17 cellular contexts compared by ENCODE assay signal in the genomic region with DNA sequence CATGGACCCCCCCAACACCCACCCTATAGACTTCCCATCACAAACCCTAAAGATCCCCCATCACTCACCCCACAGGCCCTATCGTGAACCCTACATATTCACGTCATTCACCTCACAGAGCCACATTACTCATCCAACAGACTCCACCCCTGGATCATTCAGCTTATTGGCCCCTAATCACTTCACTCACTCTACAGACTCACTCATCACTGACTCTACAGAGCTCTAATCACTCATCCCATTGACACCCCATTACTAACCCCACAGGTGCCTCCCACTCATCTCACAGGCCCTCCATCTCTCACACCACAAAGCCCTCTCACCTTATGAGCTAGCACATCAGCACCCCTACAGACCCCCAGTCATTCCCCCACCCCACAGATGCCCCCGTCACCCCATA. TPM values are rescaled to one million over a fixed set of nuclear protein-coding genes. Genes with fewer than 3 reads are reported as not detected.
DNase-seq lines count a peak whose midpoint lies in the region; ATAC-seq, FAIRE-seq and TF ChIP-seq lines count a peak whose summit lies in the region.
"Had no signal": no experiment of that assay in that cellular context is flagged by ENCODE, and none has a peak within 500 bp of the region (broad histone marks: within the 10 kb centered on the region; RNA-seq: fewer than 3 reads in every experiment).

No MANE protein-coding gene starts in this region.

- H2AFZ ChIP-seq in GM12878 (ENCODE audit: control insufficient read depth, low read depth, low read length) (no peak overlapping the region), osteoblast (ENCODE audit: low read length) (no peak overlapping the region)

- POLR2A ChIA-PET in GM12878 (lab: Charles Lee), result no interaction called here

- no peak for FAIRE-seq in GM12878 (lab: Jason Lieb, UNC)
- FAIRE-seq: K562 had no signal

- H3K9ac ChIP-seq in GM12878 (ENCODE audit: control insufficient read depth, insufficient read depth, low read length), result no peak overlapping the region

- TF ChIP-seq CTCF in GM12878 (IDR thresholded peaks at IDR 0.05 in 2 of 3, conservative IDR thresholded peaks at IDR 0.05 in 1 of 3; ENCODE audit: control insufficient read depth in 2 of 3, extremely low read depth in 1 of 3, insufficient read depth in 1 of 3, low read depth in 3 of 3, low read length in 3 of 3), result no peak
- no peak for TF ChIP-seq CTCF in osteoblast (IDR thresholded peaks at IDR 0.05; ENCODE audit: extremely low read depth, low read depth, low read length)

- no peaks in the 10 kb centered on the region for H3K9me3 ChIP-seq in GM12878 (replicated peaks; ENCODE audit: control insufficient read depth, insufficient read depth, low read length)
- no peaks in the 10 kb centered on the region for H3K9me3 ChIP-seq in osteoblast (ENCODE audit: low read depth, low read length)

- peaks cover 0 to 1% of the 10 kb centered on the region in 2 experiments; a peak in 3 of 4 replicates for H3K36me3 ChIP-seq in GM12878 (ENCODE audit: control insufficient read depth in 2 of 2, insufficient read depth in 2 of 2, low read length in 1 of 2)
- no peaks in the 10 kb centered on the region for H3K36me3 ChIP-seq in osteoblast (ENCODE audit: insufficient read depth, low read length)

- peak; percentile 30 to 54 for ATAC-seq in activated naive CD4-positive, alpha-beta T cell treated with anti-CD3 and anti-CD28 coated beads, Interleukin-2, amount 50 U/mL, for 72 hours
- ATAC-seq in GM12878 (no peak), HG03378 (IDR thresholded peaks at IDR 0.05; ENCODE audit: unreplicated experiment) (no peak)
- ATAC-seq: K562 had no signal

- H3K79me2 ChIP-seq in GM12878 (ENCODE audit: control insufficient read depth, insufficient read depth, low read length), result no peaks in the 10 kb centered on the region
- H3K79me2 ChIP-seq in osteoblast (ENCODE audit: insufficient read depth, low read length), result no peaks in the 10 kb centered on the region

- DNase-seq in NCI-H82 (lab: John Stamatoyannopoulos, UW) (peak; percentile 6), NCI-H82 treated with DMSO at 0.1 percent for 48 hours (lab: John Stamatoyannopoulos, UW; ENCODE audit: unreplicated experiment) (no peak), GM12878 (ENCODE audit: low read depth, low spot score) (no peak), osteoblast (ENCODE audit: insufficient read length, low spot score, missing footprints) (peak; percentile 30), T-helper 9 cell (no peak)
- DNase-seq in activated naive CD4-positive, alpha-beta T cell treated with anti-CD3 and anti-CD28 coated beads, Interleukin-2, amount 50 U/mL, for 72 hours (ENCODE audit: low spot score in 2 of 2), result no peak
- no peak for DNase-seq in activated naive CD4-positive, alpha-beta T cell treated with anti-CD3 and anti-CD28 coated beads, Interleukin-2, amount 50 U/mL, for 16 hours
- DNase-seq: AML-193, DND-41, NCI-H1105 treated with DMSO at 0.1 percent for 48 hours, NCI-H1694 treated with DMSO at 0.1 percent for 48 hours, NCI-H510A treated with DMSO at 0.1 percent for 48 hours, NCI-H774 had no signal

- no peak overlapping the region for H3K27ac ChIP-seq in GM12878 (ENCODE audit: control insufficient read depth, insufficient read depth)
- no peak overlapping the region for H3K27ac ChIP-seq in osteoblast (ENCODE audit: low read depth, low read length)
- H3K27ac ChIP-seq: 22Rv1, C4-2B had no signal

- SMC1A ChIA-PET in GM12878 (lab: Charles Lee; ENCODE audit: uncharacterized antibody, unreplicated experiment), result no interaction called here

- no peak for TF ChIP-seq EP300 in GM12878 (IDR thresholded peaks at IDR 0.05; ENCODE audit: borderline replicate concordance in 1 of 2, control insufficient read depth in 1 of 2, low read depth in 2 of 2, low read length in 2 of 2)

- intact Hi-C loops in GM12878 (cut with micrococcal nuclease; ENCODE audit: unreplicated experiment), result no loop called here

- no peaks in the 10 kb centered on the region for H3K9me3 Mint-ChIP-seq in activated naive CD4-positive, alpha-beta T cell treated with anti-CD3 and anti-CD28 coated beads, Interleukin-2, amount 50 U/mL, for 72 hours

- no peaks in the 10 kb centered on the region for H3K27me3 ChIP-seq in GM12878 (replicated peaks in 1 of 2; ENCODE audit: control insufficient read depth in 2 of 2, insufficient read depth in 2 of 2, low read length in 1 of 2)
- H3K27me3 ChIP-seq in osteoblast (ENCODE audit: insufficient read depth, low read length), result no peaks in the 10 kb centered on the region

- H3K4me3 ChIP-seq in GM12878 (no peak overlapping the region), osteoblast (ENCODE audit: insufficient read depth, low read length) (no peak overlapping the region)
- H3K4me3 ChIP-seq: K562 had no signal

- TF ChIP-seq POLR2A in GM12878 (IDR thresholded peaks at IDR 0.05; ENCODE audit: low read depth, low read length), result no peak

- WGBS in GM12878 (ENCODE audit: insufficient coverage, insufficient replicate concordance, low lambda C conversion rate, missing lambda C conversion rate), result 38% methylated on average over 3 of the region's 3 CpGs

- peaks cover 0 to 15% of the 10 kb centered on the region in 2 donors for H3K36me3 Mint-ChIP-seq in activated naive CD4-positive, alpha-beta T cell treated with anti-CD3 and anti-CD28 coated beads, Interleukin-2, amount 50 U/mL, for 72 hours

- RAD21 ChIA-PET in GM12878 (lab: Charles Lee; ENCODE audit: unreplicated experiment), result no interaction called here

- H3K27ac Mint-ChIP-seq in activated naive CD4-positive, alpha-beta T cell treated with anti-CD3 and anti-CD28 coated beads, Interleukin-2, amount 50 U/mL, for 72 hours, result no peak overlapping the region

- CTCF ChIA-PET in GM12878 (lab: Yijun Ruan, JAX), result no interaction called here

- no peaks in the 10 kb centered on the region for H3K4me1 ChIP-seq in GM12878 (ENCODE audit: control insufficient read depth, insufficient read depth, low read length)
- H3K4me1 ChIP-seq in osteoblast (ENCODE audit: insufficient read depth, low read length), result peaks cover 14% of the 10 kb centered on the region

- H4K20me1 ChIP-seq in GM12878 (ENCODE audit: control insufficient read depth, insufficient read depth) (no peaks in the 10 kb centered on the region), osteoblast (ENCODE audit: insufficient read depth, low read length) (no peaks in the 10 kb centered on the region)

- in situ Hi-C loops in GM12878 (cut with MboI), result no loop called here

- no TSS peak for BruUV-seq in GM12878 (replicated peaks; lab: Mats Ljungman, UMichigan)

- no peak overlapping the region for H3K4me2 ChIP-seq in GM12878 (ENCODE audit: control insufficient read depth, insufficient read depth)
- no peak overlapping the region for H3K4me2 ChIP-seq in osteoblast (ENCODE audit: insufficient read depth, low read length)

- no peak for TF ChIP-seq RAD21 in GM12878 (IDR thresholded peaks at IDR 0.05; ENCODE audit: insufficient read depth, low read depth, low read length)

RNA-seq across cellular contexts. Expression of gene TBC1D25, which starts 6.3 kb away (rescaled TPM):
- total RNA-seq in activated naive CD4-positive, alpha-beta T cell treated with anti-CD3 and anti-CD28 coated beads, Interleukin-2, amount 50 U/mL, for 72 hours, result 10 to 100 TPM; 18.8 to 22.2 TPM
- total RNA-seq in GM12878 (2013; cell fraction: nucleolus; rRNA removed), result 12.4 and 13.6 TPM in 2 replicates
- 8.0 and 8.3 TPM in 2 replicates for total RNA-seq in GM12878 (2014; rRNA removed)
- 2.0 and 2.7 TPM in 2 replicates for total RNA-seq in GM12878 (2014; rRNA removed; fragmentation: Illumina TruSeq; extraction: Trizol)
- 17.3 and 20.6 TPM in 2 replicates for total RNA-seq in GM12878 (2021)
- 9.3 TPM for polyA plus RNA-seq in GM12878 (2011; ENCODE audit: low read depth)
- 3.6 and 9.6 TPM in 2 replicates for polyA plus RNA-seq in GM12878 (2011; rRNA removed)
- polyA plus RNA-seq in GM12878 (2011; cell fraction: cytosol; rRNA removed), result 14.6 and 15.2 TPM in 2 replicates
- polyA plus RNA-seq in GM12878 (2011; cell fraction: nucleus; rRNA removed), result 23.3 and 30.6 TPM in 2 replicates
- polyA plus RNA-seq in GM12878 (2012), result 18.8 and 19.5 TPM in 2 replicates
- polyA plus RNA-seq in GM12878 (2014; fragmentation: Illumina TruSeq; extraction: Trizol), result 7.0 and 10.4 TPM in 2 replicates
- polyA plus RNA-seq in GM12878 (2014; fragmentation: Nextera tagmentation; extraction: Ambion mirVana), result 1 to 10 TPM in 1 of 2 experiments, under 1 TPM in 1; 0.79 to 2.3 TPM
- 13.5 and 13.8 TPM in 2 replicates for polyA plus RNA-seq in GM12878 (2014; rRNA removed)
- polyA plus RNA-seq in GM12878 (2016; fragmentation: Nextera tagmentation; extraction: Ambion mirVana), result 10 to 100 TPM; 11.3 to 11.6 TPM
- 9.7 and 12.3 TPM in 2 replicates for polyA minus RNA-seq in GM12878 (2011; rRNA and poly(A)+ RNA removed)
- polyA minus RNA-seq in GM12878 (2011; cell fraction: cytosol; rRNA and poly(A)+ RNA removed), result 3.1 and 5.7 TPM in 2 replicates
- 4.8 and 8.2 TPM in 2 replicates for polyA minus RNA-seq in GM12878 (2011; cell fraction: nucleus; rRNA and poly(A)+ RNA removed)
- total RNA-seq in osteoblast, result 8.8 and 10.1 TPM in 2 replicates

RNA-seq across cellular contexts. Expression of gene EBP, which starts 11.6 kb away (rescaled TPM):
- total RNA-seq in activated naive CD4-positive, alpha-beta T cell treated with anti-CD3 and anti-CD28 coated beads, Interleukin-2, amount 50 U/mL, for 72 hours, result 100 to 1,000 TPM; 107 to 176 TPM
- 38.1 and 42.3 TPM in 2 replicates for total RNA-seq in GM12878 (2013; cell fraction: nucleolus; rRNA removed)
- total RNA-seq in GM12878 (2014; rRNA removed) (159 and 169 TPM in 2 replicates), GM12878 (2014; rRNA removed; fragmentation: Illumina TruSeq; extraction: Trizol) (169 and 174 TPM in 2 replicates), GM12878 (2021) (154 and 170 TPM in 2 replicates), osteoblast (45.6 and 64.8 TPM in 2 replicates)
- polyA plus RNA-seq in GM12878 (2011; ENCODE audit: low read depth), result 95.3 TPM
- polyA plus RNA-seq in GM12878 (2011; rRNA removed) (69.5 and 125 TPM in 2 replicates), GM12878 (2014; fragmentation: Illumina TruSeq; extraction: Trizol) (126 and 163 TPM in 2 replicates), GM12878 (2014; fragmentation: Nextera tagmentation; extraction: Ambion mirVana) (100 to 1,000 TPM; 364 to 628 TPM), GM12878 (2014; rRNA removed) (183 and 185 TPM in 2 replicates), GM12878 (2016; fragmentation: Nextera tagmentation; extraction: Ambion mirVana) (100 to 1,000 TPM; 242 to 263 TPM)
- polyA plus RNA-seq in GM12878 (2011; cell fraction: cytosol; rRNA removed), result 248 and 252 TPM in 2 replicates
- polyA plus RNA-seq in GM12878 (2011; cell fraction: nucleus; rRNA removed), result 145 and 191 TPM in 2 replicates
- polyA plus RNA-seq in GM12878 (2012), result 113 and 128 TPM in 2 replicates
- 180 and 246 TPM in 2 replicates for polyA minus RNA-seq in GM12878 (2011; rRNA and poly(A)+ RNA removed)
- 67.8 and 83.2 TPM in 2 replicates for polyA minus RNA-seq in GM12878 (2011; cell fraction: cytosol; rRNA and poly(A)+ RNA removed)
- 26.2 and 38.9 TPM in 2 replicates for polyA minus RNA-seq in GM12878 (2011; cell fraction: nucleus; rRNA and poly(A)+ RNA removed)

RNA-seq across cellular contexts. Expression of gene PORCN, which starts 24.4 kb away (rescaled TPM):
- total RNA-seq in activated naive CD4-positive, alpha-beta T cell treated with anti-CD3 and anti-CD28 coated beads, Interleukin-2, amount 50 U/mL, for 72 hours, result 10 to 100 TPM; 10.7 to 11.8 TPM
- 17.6 and 19.7 TPM in 2 replicates for total RNA-seq in GM12878 (2013; cell fraction: nucleolus; rRNA removed)
- 15.2 and 16.6 TPM in 2 replicates for total RNA-seq in GM12878 (2014; rRNA removed)
- 5.7 and 7.9 TPM in 2 replicates for total RNA-seq in GM12878 (2014; rRNA removed; fragmentation: Illumina TruSeq; extraction: Trizol)
- 14.0 and 18.0 TPM in 2 replicates for total RNA-seq in GM12878 (2021)
- polyA plus RNA-seq in GM12878 (2011; ENCODE audit: low read depth), result 4.8 TPM
- polyA plus RNA-seq in GM12878 (2011; rRNA removed), result 5.6 and 12.9 TPM in 2 replicates
- 24.2 and 24.8 TPM in 2 replicates for polyA plus RNA-seq in GM12878 (2011; cell fraction: cytosol; rRNA removed)
- 53.9 and 63.7 TPM in 2 replicates for polyA plus RNA-seq in GM12878 (2011; cell fraction: nucleus; rRNA removed)
- 11.5 and 11.7 TPM in 2 replicates for polyA plus RNA-seq in GM12878 (2012)
- polyA plus RNA-seq in GM12878 (2014; fragmentation: Illumina TruSeq; extraction: Trizol), result 8.3 and 12.5 TPM in 2 replicates
- 1 to 10 TPM in 1 of 2 experiments, under 1 TPM in 1; 0.27 to 1.4 TPM for polyA plus RNA-seq in GM12878 (2014; fragmentation: Nextera tagmentation; extraction: Ambion mirVana)
- polyA plus RNA-seq in GM12878 (2014; rRNA removed), result 17.9 and 19.5 TPM in 2 replicates
- polyA plus RNA-seq in GM12878 (2016; fragmentation: Nextera tagmentation; extraction: Ambion mirVana), result 10 to 100 TPM; 18.2 to 21.0 TPM
- polyA minus RNA-seq in GM12878 (2011; rRNA and poly(A)+ RNA removed), result 14.8 and 21.4 TPM in 2 replicates
- polyA minus RNA-seq in GM12878 (2011; cell fraction: cytosol; rRNA and poly(A)+ RNA removed), result 3.5 and 7.5 TPM in 2 replicates
- 13.5 and 19.2 TPM in 2 replicates for polyA minus RNA-seq in GM12878 (2011; cell fraction: nucleus; rRNA and poly(A)+ RNA removed)
- 12.4 and 13.8 TPM in 2 replicates for total RNA-seq in osteoblast

RNA-seq across cellular contexts. Expression of gene RBM3, which starts 41.1 kb away (rescaled TPM):
- 100 to 1,000 TPM; 171 to 256 TPM for total RNA-seq in activated naive CD4-positive, alpha-beta T cell treated with anti-CD3 and anti-CD28 coated beads, Interleukin-2, amount 50 U/mL, for 72 hours
- total RNA-seq in GM12878 (2013; cell fraction: nucleolus; rRNA removed), result 140 and 144 TPM in 2 replicates
- total RNA-seq in GM12878 (2014; rRNA removed), result 330 and 346 TPM in 2 replicates
- total RNA-seq in GM12878 (2014; rRNA removed; fragmentation: Illumina TruSeq; extraction: Trizol), result 398 and 417 TPM in 2 replicates
- 269 and 304 TPM in 2 replicates for total RNA-seq in GM12878 (2021)
- polyA plus RNA-seq in GM12878 (2011; ENCODE audit: low read depth), result 227 TPM
- polyA plus RNA-seq in GM12878 (2011; rRNA removed), result 174 and 221 TPM in 2 replicates
- polyA plus RNA-seq in GM12878 (2011; cell fraction: cytosol; rRNA removed), result 116 and 147 TPM in 2 replicates
- 135 and 166 TPM in 2 replicates for polyA plus RNA-seq in GM12878 (2011; cell fraction: nucleus; rRNA removed)
- polyA plus RNA-seq in GM12878 (2012), result 207 and 257 TPM in 2 replicates
- 435 and 467 TPM in 2 replicates for polyA plus RNA-seq in GM12878 (2014; fragmentation: Illumina TruSeq; extraction: Trizol)
- 100 to 1,000 TPM; 170 to 179 TPM for polyA plus RNA-seq in GM12878 (2014; fragmentation: Nextera tagmentation; extraction: Ambion mirVana)
- polyA plus RNA-seq in GM12878 (2014; rRNA removed), result 385 and 405 TPM in 2 replicates
- 100 to 1,000 TPM; 209 to 213 TPM for polyA plus RNA-seq in GM12878 (2016; fragmentation: Nextera tagmentation; extraction: Ambion mirVana)
- polyA minus RNA-seq in GM12878 (2011; rRNA and poly(A)+ RNA removed), result 171 and 172 TPM in 2 replicates
- 49.4 and 51.5 TPM in 2 replicates for polyA minus RNA-seq in GM12878 (2011; cell fraction: cytosol; rRNA and poly(A)+ RNA removed)
- 75.9 and 125 TPM in 2 replicates for polyA minus RNA-seq in GM12878 (2011; cell fraction: nucleus; rRNA and poly(A)+ RNA removed)
- 441 and 527 TPM in 2 replicates for total RNA-seq in osteoblast

RNA-seq across cellular contexts. Expression of gene FTSJ1, which starts 57.2 kb away (rescaled TPM):
- total RNA-seq in activated naive CD4-positive, alpha-beta T cell treated with anti-CD3 and anti-CD28 coated beads, Interleukin-2, amount 50 U/mL, for 72 hours, result 10 to 100 TPM; 58.4 to 76.6 TPM
- 20.9 and 25.4 TPM in 2 replicates for total RNA-seq in GM12878 (2013; cell fraction: nucleolus; rRNA removed)
- total RNA-seq in GM12878 (2014; rRNA removed) (86.0 and 87.8 TPM in 2 replicates), GM12878 (2014; rRNA removed; fragmentation: Illumina TruSeq; extraction: Trizol) (46.9 and 58.3 TPM in 2 replicates), GM12878 (2021) (57.4 and 60.7 TPM in 2 replicates), osteoblast (67.3 and 67.5 TPM in 2 replicates)
- polyA plus RNA-seq in GM12878 (2011; ENCODE audit: low read depth), result 30.9 TPM
- polyA plus RNA-seq in GM12878 (2011; rRNA removed) (25.2 and 31.0 TPM in 2 replicates), GM12878 (2014; fragmentation: Illumina TruSeq; extraction: Trizol) (32.6 and 46.5 TPM in 2 replicates), GM12878 (2014; fragmentation: Nextera tagmentation; extraction: Ambion mirVana) (10 to 100 TPM in 1 of 2 experiments, 1 to 10 TPM in 1; 8.8 to 18.2 TPM), GM12878 (2014; rRNA removed) (67.8 and 68.8 TPM in 2 replicates), GM12878 (2016; fragmentation: Nextera tagmentation; extraction: Ambion mirVana) (10 to 100 TPM; 74.9 to 86.9 TPM)
- 46.7 and 55.0 TPM in 2 replicates for polyA plus RNA-seq in GM12878 (2011; cell fraction: cytosol; rRNA removed)
- 69.8 and 78.7 TPM in 2 replicates for polyA plus RNA-seq in GM12878 (2011; cell fraction: nucleus; rRNA removed)
- 41.7 and 42.2 TPM in 2 replicates for polyA plus RNA-seq in GM12878 (2012)
- 20.2 and 35.4 TPM in 2 replicates for polyA minus RNA-seq in GM12878 (2011; rRNA and poly(A)+ RNA removed)
- polyA minus RNA-seq in GM12878 (2011; cell fraction: cytosol; rRNA and poly(A)+ RNA removed), result 13.9 and 16.3 TPM in 2 replicates
- 13.5 and 19.6 TPM in 2 replicates for polyA minus RNA-seq in GM12878 (2011; cell fraction: nucleus; rRNA and poly(A)+ RNA removed)

Comparison
In these comparisons a context has a peak if more than half of its experiments do, and no peak if none do; other contexts are left out.
1. DNase-seq: peak in NCI-H82 (single experiment) and osteoblast (single experiment); none in NCI-H82 treated with DMSO at 0.1 percent for 48 hours (single experiment), activated naive CD4-positive, alpha-beta T cell treated with anti-CD3 and anti-CD28 coated beads, Interleukin-2, amount 50 U/mL, for 72 hours (0 of 2), activated naive CD4-positive, alpha-beta T cell treated with anti-CD3 and anti-CD28 coated beads, Interleukin-2, amount 50 U/mL, for 16 hours (single experiment), GM12878 (single experiment) and T-helper 9 cell (single experiment).
2. ATAC-seq: peak in activated naive CD4-positive, alpha-beta T cell treated with anti-CD3 and anti-CD28 coated beads, Interleukin-2, amount 50 U/mL, for 72 hours (2 of 2); none in GM12878 (single experiment) and HG03378 (single experiment).